18 cellular contexts compared by ENCODE assay signal in the genomic region with DNA sequence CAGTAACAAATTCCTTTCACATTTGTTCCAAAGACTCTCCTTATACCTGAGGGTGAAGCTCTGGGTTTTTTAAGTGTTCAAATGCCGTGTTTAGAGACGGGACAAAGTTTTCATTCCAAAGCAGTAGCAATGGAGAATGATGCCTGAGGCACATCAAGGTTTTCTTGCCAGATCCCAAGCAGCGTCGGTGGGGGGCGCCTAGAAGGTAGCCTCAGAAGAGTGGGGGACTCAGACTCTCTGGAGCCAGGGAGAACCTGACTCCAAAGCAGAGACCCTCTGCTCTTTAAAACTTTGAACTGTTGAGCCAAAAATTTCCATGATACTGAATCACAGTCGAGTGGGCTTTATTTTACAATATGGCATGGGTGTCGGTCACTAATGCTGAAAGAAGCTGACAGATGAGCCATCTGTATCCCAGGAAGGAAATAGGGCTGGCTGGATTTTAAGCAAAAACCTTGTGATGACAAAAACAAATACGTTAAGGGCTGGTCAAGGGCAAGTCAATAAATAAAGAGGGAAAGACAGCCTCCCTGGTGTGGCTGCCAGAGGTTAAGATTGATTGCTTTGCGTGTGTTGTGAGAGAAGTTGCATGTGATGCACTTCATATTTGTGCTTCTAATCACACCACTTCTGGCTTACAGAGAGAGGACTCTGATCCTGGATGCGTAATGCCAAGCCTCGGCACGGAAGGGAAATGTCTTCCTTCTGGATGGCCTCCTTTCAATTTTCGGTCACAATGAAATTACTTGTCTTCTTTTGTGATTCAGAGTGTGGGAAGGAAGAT.
DNase-seq lines count a peak whose midpoint lies in the region; ATAC-seq, FAIRE-seq and TF ChIP-seq lines count a peak whose summit lies in the region.
"Had no signal": no experiment of that assay in that cellular context is flagged by ENCODE, and none has a peak within 500 bp of the region (broad histone marks: within the 10 kb centered on the region; RNA-seq: fewer than 3 reads in every experiment).

No MANE protein-coding gene starts in this region.

- H3K9me3 ChIP-seq in astrocyte (ENCODE audit: insufficient read depth, low read depth, low read length) (no peaks in the 10 kb centered on the region), mucosa of descending colon (no peaks in the 10 kb centered on the region)
- H3K9me3 ChIP-seq: left lung, prostate gland, SK-N-SH, stomach had no signal

- no peak overlapping the region for H3K4me2 ChIP-seq in astrocyte (ENCODE audit: low read length)
- H3K4me2 ChIP-seq: SK-N-SH had no signal

- H3K36me3 ChIP-seq in astrocyte (ENCODE audit: insufficient read depth, low read length): no peaks in the 10 kb centered on the region
- H3K36me3 ChIP-seq in mucosa of descending colon (ENCODE audit: low read depth): no peaks in the 10 kb centered on the region
- H3K36me3 ChIP-seq: left lung, prostate gland, stomach had no signal

- no peaks in the 10 kb centered on the region for H3K79me2 ChIP-seq in astrocyte (ENCODE audit: insufficient read depth, low read length)

- H3K4me1 Mint-ChIP-seq in astrocyte (ENCODE audit: low read depth, unreplicated experiment): no peaks in the 10 kb centered on the region
- H3K4me1 Mint-ChIP-seq in mesothelial cell of epicardium: peaks cover 11% of the 10 kb centered on the region

- FAIRE-seq in astrocyte (lab: Jason Lieb, UNC): peak; percentile 79

- H3K9ac ChIP-seq in astrocyte (ENCODE audit: low read length): no peak overlapping the region
- H3K9ac ChIP-seq: SK-N-SH had no signal

- no peaks in the 10 kb centered on the region for H3K4me1 ChIP-seq in astrocyte (ENCODE audit: insufficient read depth, low read length)
- no peaks in the 10 kb centered on the region for H3K4me1 ChIP-seq in mucosa of descending colon (ENCODE audit: low read depth)
- H3K4me1 ChIP-seq: left lung, prostate gland, stomach had no signal

- H3K27ac Mint-ChIP-seq in astrocyte (ENCODE audit: unreplicated experiment): no peak overlapping the region
- H3K27ac Mint-ChIP-seq in mesothelial cell of epicardium: no peak overlapping the region
- H3K27ac Mint-ChIP-seq: activated CD8-positive, alpha-beta T cell treated with anti-CD3 and anti-CD28 coated beads for 36 hours; CD8-positive, alpha-beta T cell had no signal

- peak; percentile 42 for ATAC-seq in mucosa of descending colon
- ATAC-seq: activated CD8-positive, alpha-beta T cell treated with anti-CD3 and anti-CD28 coated beads for 36 hours; CD8-positive, alpha-beta T cell; left lung had no signal

- no peaks in the 10 kb centered on the region for H3K9me3 Mint-ChIP-seq in astrocyte (ENCODE audit: unreplicated experiment)
- no peaks in the 10 kb centered on the region for H3K9me3 Mint-ChIP-seq in mesothelial cell of epicardium
- H3K9me3 Mint-ChIP-seq: activated CD8-positive, alpha-beta T cell treated with anti-CD3 and anti-CD28 coated beads for 36 hours; CD8-positive, alpha-beta T cell had no signal

- H3K4me3 ChIP-seq in astrocyte (ENCODE audit: insufficient read depth, low read depth, low read length): no peak overlapping the region
- no peak overlapping the region for H3K4me3 ChIP-seq in mucosa of descending colon
- H3K4me3 ChIP-seq: left lung, prostate gland, stomach had no signal

- intact Hi-C loops in mucosa of descending colon (cut with DNase I, micrococcal nuclease): no loop called here

- no peak for TF ChIP-seq CTCF in astrocyte (IDR thresholded peaks at IDR 0.05; ENCODE audit: insufficient read depth, low read depth, low read length)
- no peak for TF ChIP-seq CTCF in mucosa of descending colon (IDR thresholded peaks at IDR 0.05)
- no peak for TF ChIP-seq CTCF in mesothelial cell of epicardium (IDR thresholded peaks at IDR 0.05; ENCODE audit: unreplicated experiment)

- DNase-seq in COR-L47 (lab: John Stamatoyannopoulos, UW) (peak; percentile 21), HuH-7 (ENCODE audit: low spot score) (peak; percentile 6), astrocyte (ENCODE audit: low read depth) (peak; percentile 78), mucosa of descending colon (no peak), mesothelial cell of epicardium (ENCODE audit: low spot score in 2 of 2, unreplicated experiment in 2 of 2) (no peak), MV-4-11 (lab: John Stamatoyannopoulos, UW) (no peak), NCI-H82 treated with DMSO at 0.1 percent for 48 hours (lab: John Stamatoyannopoulos, UW; ENCODE audit: unreplicated experiment) (no peak), NOMO-1 treated with DMSO at 0.1 percent for 48 hours (lab: John Stamatoyannopoulos, UW; ENCODE audit: unreplicated experiment) (no peak)
- DNase-seq: activated CD8-positive, alpha-beta T cell treated with anti-CD3 and anti-CD28 coated beads for 36 hours; amygdala; CD8-positive, alpha-beta T cell; hippocampal formation; left lung; SK-N-SH; stimulated activated CD4-positive, alpha-beta T cell treated with anti-CD3 and anti-CD28 coated beads, Interleukin-12 subunit alpha, Interleukin-12 subunit beta, amount 100 ng/mL, for 4 hours; stomach had no signal

- no peak overlapping the region for H2AFZ ChIP-seq in astrocyte (ENCODE audit: low read depth, low read length)

- no peaks in the 10 kb centered on the region for H4K20me1 ChIP-seq in astrocyte (ENCODE audit: insufficient read depth, low read length)

- H3K27ac ChIP-seq in astrocyte (ENCODE audit: low read depth, low read length): no peak overlapping the region
- H3K27ac ChIP-seq: epithelial cell of prostate, left lung, prostate gland, stomach had no signal

- no peak overlapping the region for H3K4me3 Mint-ChIP-seq in astrocyte (ENCODE audit: unreplicated experiment)
- no peak overlapping the region for H3K4me3 Mint-ChIP-seq in mesothelial cell of epicardium
- H3K4me3 Mint-ChIP-seq: activated CD8-positive, alpha-beta T cell treated with anti-CD3 and anti-CD28 coated beads for 36 hours; CD8-positive, alpha-beta T cell had no signal

- H3K27me3 Mint-ChIP-seq in astrocyte (ENCODE audit: low read depth, unreplicated experiment): peaks cover 9% of the 10 kb centered on the region
- no peaks in the 10 kb centered on the region for H3K27me3 Mint-ChIP-seq in mesothelial cell of epicardium (ENCODE audit: low read depth)

- no peaks in the 10 kb centered on the region for H3K27me3 ChIP-seq in astrocyte (ENCODE audit: insufficient read depth, low read length)
- H3K27me3 ChIP-seq: left lung, stomach had no signal

- H3K36me3 Mint-ChIP-seq in astrocyte (ENCODE audit: low read depth, unreplicated experiment): no peaks in the 10 kb centered on the region
- H3K36me3 Mint-ChIP-seq in mesothelial cell of epicardium: no peaks in the 10 kb centered on the region
- H3K36me3 Mint-ChIP-seq: CD8-positive, alpha-beta T cell had no signal

Comparison
In these comparisons a context has a peak if more than half of its experiments do, and no peak if none do; other contexts are left out.
1. DNase-seq: peak in COR-L47 (single experiment), HuH-7 (single experiment) and astrocyte (single experiment); none in mucosa of descending colon (0 of 3), mesothelial cell of epicardium (0 of 2), MV-4-11 (single experiment), NCI-H82 treated with DMSO at 0.1 percent for 48 hours (single experiment) and NOMO-1 treated with DMSO at 0.1 percent for 48 hours (single experiment).